ENCODE assay signal across 1 cellular context in the genomic region with DNA sequence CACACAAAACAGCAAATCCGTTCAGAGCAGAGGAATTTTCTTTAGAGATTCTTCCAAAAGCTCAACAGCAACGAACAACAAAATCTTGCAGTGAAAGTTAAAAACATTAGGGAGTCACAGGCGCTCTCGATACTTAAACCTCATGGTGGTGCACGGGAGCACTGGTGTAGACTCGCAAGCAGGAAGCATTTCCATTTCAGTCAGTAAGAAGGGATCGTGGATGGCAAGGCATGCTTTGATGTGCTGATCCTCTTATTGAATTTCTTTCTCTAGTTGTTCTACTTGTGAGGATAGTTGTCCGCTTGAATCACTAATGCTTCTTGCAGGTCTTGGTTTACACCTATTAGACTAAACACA.
TF ChIP-seq lines count a peak whose summit lies in the region.

No MANE protein-coding gene starts in this region.

TF ChIP-seq in HepG2, 621 proteins besides CTCF, POLR2A, EP300 and RAD21:
- TF ChIP-seq, protein P1, sequence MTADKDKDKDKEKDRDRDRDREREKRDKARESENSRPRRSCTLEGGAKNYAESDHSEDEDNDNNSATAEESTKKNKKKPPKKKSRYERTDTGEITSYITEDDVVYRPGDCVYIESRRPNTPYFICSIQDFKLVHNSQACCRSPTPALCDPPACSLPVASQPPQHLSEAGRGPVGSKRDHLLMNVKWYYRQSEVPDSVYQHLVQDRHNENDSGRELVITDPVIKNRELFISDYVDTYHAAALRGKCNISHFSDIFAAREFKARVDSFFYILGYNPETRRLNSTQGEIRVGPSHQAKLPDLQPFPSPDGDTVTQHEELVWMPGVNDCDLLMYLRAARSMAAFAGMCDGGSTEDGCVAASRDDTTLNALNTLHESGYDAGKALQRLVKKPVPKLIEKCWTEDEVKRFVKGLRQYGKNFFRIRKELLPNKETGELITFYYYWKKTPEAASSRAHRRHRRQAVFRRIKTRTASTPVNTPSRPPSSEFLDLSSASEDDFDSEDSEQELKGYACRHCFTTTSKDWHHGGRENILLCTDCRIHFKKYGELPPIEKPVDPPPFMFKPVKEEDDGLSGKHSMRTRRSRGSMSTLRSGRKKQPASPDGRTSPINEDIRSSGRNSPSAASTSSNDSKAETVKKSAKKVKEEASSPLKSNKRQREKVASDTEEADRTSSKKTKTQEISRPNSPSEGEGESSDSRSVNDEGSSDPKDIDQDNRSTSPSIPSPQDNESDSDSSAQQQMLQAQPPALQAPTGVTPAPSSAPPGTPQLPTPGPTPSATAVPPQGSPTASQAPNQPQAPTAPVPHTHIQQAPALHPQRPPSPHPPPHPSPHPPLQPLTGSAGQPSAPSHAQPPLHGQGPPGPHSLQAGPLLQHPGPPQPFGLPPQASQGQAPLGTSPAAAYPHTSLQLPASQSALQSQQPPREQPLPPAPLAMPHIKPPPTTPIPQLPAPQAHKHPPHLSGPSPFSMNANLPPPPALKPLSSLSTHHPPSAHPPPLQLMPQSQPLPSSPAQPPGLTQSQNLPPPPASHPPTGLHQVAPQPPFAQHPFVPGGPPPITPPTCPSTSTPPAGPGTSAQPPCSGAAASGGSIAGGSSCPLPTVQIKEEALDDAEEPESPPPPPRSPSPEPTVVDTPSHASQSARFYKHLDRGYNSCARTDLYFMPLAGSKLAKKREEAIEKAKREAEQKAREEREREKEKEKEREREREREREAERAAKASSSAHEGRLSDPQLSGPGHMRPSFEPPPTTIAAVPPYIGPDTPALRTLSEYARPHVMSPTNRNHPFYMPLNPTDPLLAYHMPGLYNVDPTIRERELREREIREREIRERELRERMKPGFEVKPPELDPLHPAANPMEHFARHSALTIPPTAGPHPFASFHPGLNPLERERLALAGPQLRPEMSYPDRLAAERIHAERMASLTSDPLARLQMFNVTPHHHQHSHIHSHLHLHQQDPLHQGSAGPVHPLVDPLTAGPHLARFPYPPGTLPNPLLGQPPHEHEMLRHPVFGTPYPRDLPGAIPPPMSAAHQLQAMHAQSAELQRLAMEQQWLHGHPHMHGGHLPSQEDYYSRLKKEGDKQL (CRISPR knock-in tag; IDR thresholded peaks at IDR 0.05; ENCODE audit: low read depth) = no peak
